ENCODE assay signal across 1 cellular context in the genomic region with DNA sequence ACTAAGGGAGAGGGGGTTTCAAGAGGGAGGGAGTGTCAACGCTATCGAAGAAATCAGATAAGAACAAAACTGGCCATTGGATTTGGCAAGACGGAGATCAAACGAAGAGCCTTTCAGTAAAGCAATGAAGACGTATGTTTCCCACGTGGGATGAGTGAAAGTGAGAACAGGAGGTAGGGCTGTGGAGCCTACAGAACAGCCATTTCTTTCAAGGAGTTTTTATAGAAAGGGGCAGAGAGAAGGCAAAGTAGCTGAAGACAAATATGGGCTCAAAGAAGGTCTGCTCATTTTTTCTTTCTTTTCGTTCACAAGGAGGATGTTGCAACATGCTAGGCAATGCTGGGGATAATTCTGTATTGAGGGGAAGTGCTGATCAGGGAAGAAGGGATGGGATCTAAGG.
TF ChIP-seq lines count a peak whose summit lies in the region.

No MANE protein-coding gene starts in this region.

TF ChIP-seq in H1, 55 proteins besides CTCF, POLR2A, EP300 and RAD21 (continued from another document):
- TF ChIP-seq SIN3A (conservative IDR thresholded peaks at IDR 0.05 in 1 of 2, IDR thresholded peaks at IDR 0.05 in 1 of 2; ENCODE audit: low read depth in 1 of 2, low read length in 2 of 2) (no peak), JUN (IDR thresholded peaks at IDR 0.05; ENCODE audit: low read depth, low read length) (no peak), KDM4A (IDR thresholded peaks at IDR 0.05; ENCODE audit: low read depth, low read length, severe bottlenecking) (no peak), USF2 (IDR thresholded peaks at IDR 0.05; ENCODE audit: low read length) (no peak), POLR2AphosphoS5 (IDR thresholded peaks at IDR 0.05; ENCODE audit: low read depth, low read length) (no peak)
